ENCODE assay signal across 19 cellular contexts in the genomic region with DNA sequence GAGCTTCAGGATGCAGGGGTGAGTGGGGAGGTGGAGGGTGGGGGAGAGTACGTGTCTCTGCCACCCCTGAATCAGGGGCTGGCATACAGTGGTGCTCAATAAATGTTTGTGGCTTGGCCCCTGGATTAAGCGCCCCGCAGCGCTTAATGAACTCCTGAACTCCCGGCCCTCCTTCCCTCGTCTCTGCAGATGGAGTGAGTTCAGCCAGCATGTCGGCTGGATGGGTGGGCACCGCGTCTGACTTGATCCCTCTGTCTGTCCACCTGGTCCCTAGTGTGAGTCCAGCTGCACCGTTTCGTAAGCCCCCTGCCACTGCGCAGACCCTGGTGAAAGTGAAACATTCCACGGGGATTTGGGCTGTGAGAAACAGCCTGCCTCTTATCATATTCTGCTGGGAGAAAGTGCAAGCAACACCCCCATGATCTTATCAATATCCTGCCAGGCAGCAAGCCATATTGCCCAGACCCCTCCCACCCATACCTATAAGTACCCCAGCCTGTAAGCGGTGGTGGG. TPM values are rescaled to one million over a fixed set of nuclear protein-coding genes. Genes with fewer than 3 reads are reported as not detected.
DNase-seq lines count a peak whose midpoint lies in the region; ATAC-seq and TF ChIP-seq lines count a peak whose summit lies in the region.
"Had no signal": no experiment of that assay in that cellular context is flagged by ENCODE, and none has a peak within 500 bp of the region (broad histone marks: within the 10 kb centered on the region; RNA-seq: fewer than 3 reads in every experiment).

No MANE protein-coding gene starts in this region.

- no peak for ATAC-seq in T-helper 17 cell
- ATAC-seq in left lobe of liver = no peak
- ATAC-seq in GM21515 (IDR thresholded peaks at IDR 0.05; ENCODE audit: unreplicated experiment) = no peak
- no peak for ATAC-seq in GM19397 (IDR thresholded peaks at IDR 0.05; ENCODE audit: unreplicated experiment)
- no peak for ATAC-seq in HG03342 (IDR thresholded peaks at IDR 0.05; ENCODE audit: unreplicated experiment)

- TF ChIP-seq CTCF in suprapubic skin (IDR thresholded peaks at IDR 0.05) = no peak

- H3K27me3 ChIP-seq in suprapubic skin = peaks cover 17% of the 10 kb centered on the region
- H3K27me3 ChIP-seq: SJCRH30 had no signal

- H3K4me1 Mint-ChIP-seq in T-helper 17 cell = no peaks in the 10 kb centered on the region
- H3K4me1 Mint-ChIP-seq: H9 had no signal

- 74% methylated on average over 14 of the region's 14 CpGs for whole genome bisulfite sequencing in suprapubic skin

- no peak overlapping the region for H3K4me3 Mint-ChIP-seq in T-helper 17 cell
- H3K4me3 Mint-ChIP-seq: H9 had no signal

- no peaks in the 10 kb centered on the region for H3K36me3 Mint-ChIP-seq in T-helper 17 cell (ENCODE audit: low read depth)

- H3K9me3 ChIP-seq in T-helper 17 cell (ENCODE audit: control insufficient read depth, low read length, poor library complexity, severe bottlenecking) (no peaks in the 10 kb centered on the region), suprapubic skin (no peaks in the 10 kb centered on the region)
- H3K9me3 ChIP-seq: SJCRH30 had no signal

- no peaks in the 10 kb centered on the region for H3K4me1 ChIP-seq in suprapubic skin
- H3K4me1 ChIP-seq: SJCRH30 had no signal

- no peak for TF ChIP-seq EP300 in suprapubic skin (IDR thresholded peaks at IDR 0.05)

- no peaks in the 10 kb centered on the region for H3K36me3 ChIP-seq in suprapubic skin
- H3K36me3 ChIP-seq: SJCRH30 had no signal

- peak overlapping the region; percentile 9 for H3K27ac Mint-ChIP-seq in T-helper 17 cell

- peak; percentile 18 for DNase-seq in D341Med (ENCODE audit: low spot score)
- no peak for DNase-seq in T-helper 17 cell
- DNase-seq in left lobe of liver (ENCODE audit: low spot score) = peak; percentile 33
- DNase-seq in suprapubic skin (ENCODE audit: low spot score in 2 of 2) = peak; percentile 43 to 50
- DNase-seq: H9, KBM-7, MV-4-11, NCI-H1417 treated with DMSO at 0.1 percent for 48 hours, NCI-H2029, NCI-H2171, NCI-H446, NCI-H69, RPMI8226, SJCRH30 had no signal

- H3K27me3 Mint-ChIP-seq in T-helper 17 cell = peaks cover 37% of the 10 kb centered on the region

- no peak overlapping the region for H3K27ac ChIP-seq in suprapubic skin
- H3K27ac ChIP-seq: C4-2B, SJCRH30 had no signal

- no peak for TF ChIP-seq POLR2A in suprapubic skin (IDR thresholded peaks at IDR 0.05)

- no peak overlapping the region for H3K4me3 ChIP-seq in suprapubic skin
- H3K4me3 ChIP-seq: SJCRH30 had no signal

RNA-seq across cellular contexts. Expression of a gene that starts 12.0 kb away (rescaled TPM):
- total RNA-seq in T-helper 17 cell (not detected), left lobe of liver (not detected), suprapubic skin (not detected)
- total RNA-seq: H9, OCI-LY7, SJCRH30 had no signal

RNA-seq across cellular contexts. Expression of a gene that starts 20.2 kb away (rescaled TPM):
- not detected for total RNA-seq in T-helper 17 cell
- 3.4 TPM for total RNA-seq in left lobe of liver
- total RNA-seq in suprapubic skin = 1 to 10 TPM; 2.0 to 9.8 (median 4.8) TPM
- total RNA-seq: OCI-LY7 had no signal

RNA-seq across cellular contexts. Expression of a gene that starts 55.9 kb away (rescaled TPM):
- total RNA-seq in T-helper 17 cell (10 to 100 TPM in 1 of 2 donors, 1 to 10 TPM in 1; 9.1 to 16.4 TPM), left lobe of liver (35.0 TPM), suprapubic skin (10 to 100 TPM in 3 of 4 donors, 1 to 10 TPM in 1; 8.4 to 30.3 (median 24.4) TPM)

Comparison
In these comparisons a context has a peak if more than half of its experiments do, and no peak if none do; other contexts are left out.
1. DNase-seq: peak in D341Med (single experiment), left lobe of liver (single experiment) and suprapubic skin (2 of 2); none in T-helper 17 cell (0 of 3).